In genomic region chr12:120738252-120739030, GRCh38 we compare ENCODE assay signal across 21 cellular contexts.
"Had no signal": no experiment of that assay in that cellular context is flagged by ENCODE, and none has a peak within 500 bp of the region (broad histone marks: within the 10 kb centered on the region; RNA-seq: fewer than 3 reads in every experiment).

No MANE protein-coding gene starts in this region.

- DNase-seq: activated B cell treated with CpG ODN at 0.5 μM for 24 hours; activated CD4-positive, alpha-beta T cell treated with anti-CD3 and anti-CD28 coated beads for 36 hours; activated CD4-positive, alpha-beta T cell treated with anti-CD3 and anti-CD28 coated beads, Interleukin-2, amount 50 U/mL, for 4 hours; activated CD8-positive, alpha-beta memory T cell treated with anti-CD3 and anti-CD28 coated beads for 24 hours; activated CD8-positive, alpha-beta memory T cell treated with anti-CD3 and anti-CD28 coated beads, Interleukin-2, amount 50 U/mL, for 4 hours; activated T-cell treated with anti-CD3 and anti-CD28 coated beads, Interleukin-2, amount 50 U/mL, for 24 hours; central memory CD4-positive, alpha-beta T cell; dorsolateral prefrontal cortex; effector memory CD8-positive, alpha-beta T cell; hypothalamus; lower lobe of right lung; naive thymus-derived CD4-positive, alpha-beta T cell; retina; stimulated activated CD4-positive, alpha-beta T cell treated with anti-CD3 and anti-CD28 coated beads, Interleukin-4, amount 100 ng/mL, for 24 hours; T-helper 17 cell; thyroid gland had no signal

- H3K27ac ChIP-seq: esophagus muscularis mucosa, lower lobe of right lung, thyroid gland had no signal

- H3K27me3 ChIP-seq: dorsolateral prefrontal cortex, esophagus muscularis mucosa, thyroid gland had no signal

- H3K4me3 ChIP-seq: dorsolateral prefrontal cortex, esophagus muscularis mucosa, lower lobe of right lung, thyroid gland had no signal

- ATAC-seq: activated CD4-positive, alpha-beta T cell treated with anti-CD3 and anti-CD28 coated beads for 36 hours; activated naive CD4-positive, alpha-beta T cell treated with anti-CD3 and anti-CD28 coated beads, Interleukin-2, amount 50 U/mL, for 72 hours; activated T-helper 17 cell treated with anti-CD3 and anti-CD28 coated beads, Interleukin-2, amount 50 U/mL, for 72 hours; effector memory CD8-positive, alpha-beta T cell; lower lobe of right lung; naive thymus-derived CD4-positive, alpha-beta T cell; T-helper 17 cell had no signal

- H3K9me3 ChIP-seq: esophagus muscularis mucosa, lower lobe of right lung, thyroid gland had no signal

- FAIRE-seq: colon, frontal cortex had no signal

- H3K4me1 ChIP-seq: esophagus muscularis mucosa, lower lobe of right lung, thyroid gland had no signal
